ENCODE assay signal across 12 cellular contexts in the genomic region with DNA sequence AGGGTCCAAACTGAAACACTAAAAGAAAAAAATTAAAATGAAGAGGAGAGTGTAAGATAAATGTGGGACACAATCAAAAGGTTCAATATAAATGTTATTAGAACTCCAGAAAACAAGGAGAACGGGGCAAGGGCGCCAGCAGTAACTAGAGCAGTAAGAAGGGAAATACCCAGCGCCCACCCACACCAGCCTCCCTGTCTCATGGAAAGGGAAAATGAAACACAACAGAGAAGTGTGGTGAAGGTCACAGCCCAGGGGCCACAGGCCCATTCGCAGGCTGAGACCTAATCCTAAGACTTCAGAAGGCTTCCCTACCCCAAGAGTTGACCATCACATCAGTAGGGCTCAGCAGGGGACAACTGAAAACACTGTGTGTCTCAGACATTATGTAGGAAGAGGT.
"Had no signal": no experiment of that assay in that cellular context is flagged by ENCODE, and none has a peak within 500 bp of the region (broad histone marks: within the 10 kb centered on the region; RNA-seq: fewer than 3 reads in every experiment).

No MANE protein-coding gene starts in this region.

- H3K36me3 ChIP-seq: colonic mucosa, ovary, sigmoid colon, spleen had no signal

- H3K9me3 ChIP-seq: body of pancreas, colonic mucosa, ovary, sigmoid colon had no signal

- H3K27ac Mint-ChIP-seq: activated naive CD4-positive, alpha-beta T cell treated with anti-CD3 and anti-CD28 coated beads, Interleukin-2, amount 50 U/mL, for 24 hours; activated T-helper 2 cell treated with anti-CD3 and anti-CD28 coated beads, Interferon-gamma antibody, Interleukin-2, Interleukin-4, amounts not matched to agents 10 μg/mL and 5 μg/mL and 100 μg/mL, durations not matched to agents 14 hours and 24 hours and 36 hours; naive thymus-derived CD4-positive, alpha-beta T cell had no signal

- H3K36me3 Mint-ChIP-seq: activated naive CD4-positive, alpha-beta T cell treated with anti-CD3 and anti-CD28 coated beads, Interleukin-2, amount 50 U/mL, for 24 hours; naive thymus-derived CD4-positive, alpha-beta T cell had no signal

- H3K9me3 Mint-ChIP-seq: activated naive CD4-positive, alpha-beta T cell treated with anti-CD3 and anti-CD28 coated beads, Interleukin-2, amount 50 U/mL, for 24 hours had no signal

- DNase-seq: amniotic stem cell; body of pancreas; caudate nucleus; colonic mucosa; left colon; naive thymus-derived CD4-positive, alpha-beta T cell; ovary; sigmoid colon; spleen had no signal

- H3K4me3 ChIP-seq: body of pancreas, colonic mucosa, lung, ovary, sigmoid colon, spleen had no signal

- H3K27ac ChIP-seq: body of pancreas, colonic mucosa, ovary, sigmoid colon, spleen had no signal

- ATAC-seq: body of pancreas; left colon; naive thymus-derived CD4-positive, alpha-beta T cell had no signal

- H3K4me1 ChIP-seq: colonic mucosa, sigmoid colon had no signal

- H3K4me3 Mint-ChIP-seq: activated naive CD4-positive, alpha-beta T cell treated with anti-CD3 and anti-CD28 coated beads, Interleukin-2, amount 50 U/mL, for 24 hours; naive thymus-derived CD4-positive, alpha-beta T cell had no signal

- H3K27me3 ChIP-seq: body of pancreas, colonic mucosa, ovary, sigmoid colon had no signal
